In the genomic region with DNA sequence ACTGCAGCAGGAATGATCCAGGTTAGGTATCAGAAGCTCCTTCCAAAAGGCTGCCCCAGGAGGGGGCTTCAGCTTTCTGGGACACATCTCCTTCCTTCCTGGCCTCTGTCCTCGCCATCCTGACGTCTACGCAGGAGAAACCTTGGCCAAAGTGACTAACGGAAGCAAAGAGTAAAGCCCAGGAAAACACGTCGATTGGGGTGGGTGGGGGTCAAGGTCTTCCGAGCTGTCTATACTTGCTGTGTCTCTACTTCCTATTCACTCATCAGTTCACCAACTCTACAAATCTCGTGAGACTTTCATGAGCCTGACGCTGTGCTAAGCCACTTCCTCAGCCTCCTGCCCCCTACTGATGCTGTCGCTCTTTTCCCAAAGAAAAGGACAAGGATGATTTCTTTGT, we compare ENCODE assay signal across 8 cellular contexts.
DNase-seq lines count a peak whose midpoint lies in the region; ATAC-seq and TF ChIP-seq lines count a peak whose summit lies in the region.

No MANE protein-coding gene starts in this region.

- peak overlapping the region; percentile 83 for H3K4me3 ChIP-seq in CD4-positive, CD25-positive, alpha-beta regulatory T cell (ENCODE audit: low read depth, low read length)

- no peaks in the 10 kb centered on the region for H3K9me3 ChIP-seq in CD4-positive, CD25-positive, alpha-beta regulatory T cell (ENCODE audit: control insufficient read depth in 2 of 2, low read length in 2 of 2)

- POLR2A ChIA-PET in activated CD8-positive, alpha-beta T cell treated with anti-CD3 and anti-CD28 coated beads for 36 hours (lab: Charles Lee) = interaction anchor here (0.7 to 1.6 kb wide), 3 partner anchors 13 to 131 kb away, joined by 3 to 5 read pairs (median 4); no protein-coding TSS in a partner anchor

- intact Hi-C loops in activated CD8-positive, alpha-beta T cell treated with anti-CD3 and anti-CD28 coated beads for 36 hours (cut with micrococcal nuclease) = no loop called here

- H3K36me3 Mint-ChIP-seq in CD4-positive, CD25-positive, alpha-beta regulatory T cell = no peaks in the 10 kb centered on the region
- H3K36me3 Mint-ChIP-seq in activated CD8-positive, alpha-beta T cell treated with anti-CD3 and anti-CD28 coated beads for 36 hours (ENCODE audit: low read depth) = no peaks in the 10 kb centered on the region
- H3K36me3 Mint-ChIP-seq in memory B cell (no peaks in the 10 kb centered on the region), mesothelial cell of epicardium (no peaks in the 10 kb centered on the region)

- CTCF ChIA-PET in activated CD8-positive, alpha-beta T cell treated with anti-CD3 and anti-CD28 coated beads for 36 hours (lab: Charles Lee) = interaction anchor here (0.7 to 9.0 kb wide), 21 partner anchors 8 to 1096 kb away, joined by 3 to 188 read pairs (median 7); a partner anchor contains a TSS

- DNase-seq in CD4-positive, CD25-positive, alpha-beta regulatory T cell = peak in 2 of 3 donors; percentile 37 to 59
- peak; percentile 33 for DNase-seq in activated CD8-positive, alpha-beta T cell treated with anti-CD3 and anti-CD28 coated beads for 36 hours
- DNase-seq in memory B cell (ENCODE audit: low spot score in 2 of 2) (no peak), NCI-H526 treated with DMSO at 0.1 percent for 48 hours (lab: John Stamatoyannopoulos, UW) (no peak), mesothelial cell of epicardium (ENCODE audit: low spot score in 2 of 2, unreplicated experiment in 2 of 2) (no peak), substantia nigra (lab: John Stamatoyannopoulos, UW) (no peak)

- H3K27ac Mint-ChIP-seq in CD4-positive, CD25-positive, alpha-beta regulatory T cell = peak overlapping the region; percentile 9 to 88 (median 66)
- H3K27ac Mint-ChIP-seq in activated CD8-positive, alpha-beta T cell treated with anti-CD3 and anti-CD28 coated beads for 36 hours = peak overlapping the region; percentile 50
- H3K27ac Mint-ChIP-seq in memory B cell (peak overlapping the region; percentile 25), mesothelial cell of epicardium (no peak overlapping the region)

- no peaks in the 10 kb centered on the region for H3K27me3 ChIP-seq in CD4-positive, CD25-positive, alpha-beta regulatory T cell (ENCODE audit: control insufficient read depth, insufficient read depth, low read length)

- H3K27me3 Mint-ChIP-seq in CD4-positive, CD25-positive, alpha-beta regulatory T cell = no peaks in the 10 kb centered on the region
- H3K27me3 Mint-ChIP-seq in activated CD8-positive, alpha-beta T cell treated with anti-CD3 and anti-CD28 coated beads for 36 hours = no peaks in the 10 kb centered on the region
- H3K27me3 Mint-ChIP-seq in memory B cell (peaks cover 2% of the 10 kb centered on the region), mesothelial cell of epicardium (ENCODE audit: low read depth) (no peaks in the 10 kb centered on the region)

- H3K4me1 Mint-ChIP-seq in CD4-positive, CD25-positive, alpha-beta regulatory T cell = peaks cover 4 to 29% (median 14%) of the 10 kb centered on the region in 4 donors
- peaks cover 10% of the 10 kb centered on the region for H3K4me1 Mint-ChIP-seq in activated CD8-positive, alpha-beta T cell treated with anti-CD3 and anti-CD28 coated beads for 36 hours (ENCODE audit: low read depth)
- peaks cover 16% of the 10 kb centered on the region for H3K4me1 Mint-ChIP-seq in memory B cell
- H3K4me1 Mint-ChIP-seq in mesothelial cell of epicardium = peaks cover 9% of the 10 kb centered on the region

- H3K36me3 ChIP-seq in CD4-positive, CD25-positive, alpha-beta regulatory T cell (ENCODE audit: control insufficient read depth, insufficient read depth, low read length) = no peaks in the 10 kb centered on the region

- peak overlapping the region; percentile 84 to 97 (median 87) for H3K4me3 Mint-ChIP-seq in CD4-positive, CD25-positive, alpha-beta regulatory T cell
- H3K4me3 Mint-ChIP-seq in activated CD8-positive, alpha-beta T cell treated with anti-CD3 and anti-CD28 coated beads for 36 hours = peak overlapping the region; percentile 74
- peak overlapping the region; percentile 81 for H3K4me3 Mint-ChIP-seq in memory B cell
- no peak overlapping the region for H3K4me3 Mint-ChIP-seq in mesothelial cell of epicardium

- H3K4me1 ChIP-seq in CD4-positive, CD25-positive, alpha-beta regulatory T cell (ENCODE audit: control insufficient read depth, insufficient read depth, low read length, poor library complexity, severe bottlenecking) = no peaks in the 10 kb centered on the region

- peak overlapping the region; percentile 27 for H3K27ac ChIP-seq in CD4-positive, CD25-positive, alpha-beta regulatory T cell (ENCODE audit: insufficient read depth, low read length, poor library complexity, severe bottlenecking)
- no peak overlapping the region for H3K27ac ChIP-seq in substantia nigra (ENCODE audit: low read depth, low read length, poor library complexity, severe bottlenecking)

- TF ChIP-seq CTCF in activated CD8-positive, alpha-beta T cell treated with anti-CD3 and anti-CD28 coated beads for 36 hours (IDR thresholded peaks at IDR 0.05) = no peak
- TF ChIP-seq CTCF in mesothelial cell of epicardium (IDR thresholded peaks at IDR 0.05; ENCODE audit: unreplicated experiment) = no peak

- peak; percentile 61 to 70 for ATAC-seq in CD4-positive, CD25-positive, alpha-beta regulatory T cell (ENCODE audit: low read depth in 2 of 2)
- peak; percentile 68 for ATAC-seq in HG02981 (IDR thresholded peaks at IDR 0.05; ENCODE audit: unreplicated experiment)
- peak; percentile 88 for ATAC-seq in activated CD8-positive, alpha-beta T cell treated with anti-CD3 and anti-CD28 coated beads for 36 hours
- peak; percentile 73 for ATAC-seq in memory B cell (ENCODE audit: low read depth)
- ATAC-seq in HG03521 (IDR thresholded peaks at IDR 0.05; ENCODE audit: unreplicated experiment) = no peak

- peaks cover 0 to 2% (median 0%) of the 10 kb centered on the region in 7 donors for H3K9me3 Mint-ChIP-seq in CD4-positive, CD25-positive, alpha-beta regulatory T cell
- no peaks in the 10 kb centered on the region for H3K9me3 Mint-ChIP-seq in activated CD8-positive, alpha-beta T cell treated with anti-CD3 and anti-CD28 coated beads for 36 hours
- no peaks in the 10 kb centered on the region for H3K9me3 Mint-ChIP-seq in memory B cell
- H3K9me3 Mint-ChIP-seq in mesothelial cell of epicardium = no peaks in the 10 kb centered on the region

Comparison
In these comparisons a context has a peak if more than half of its experiments do, and no peak if none do; other contexts are left out.
1. DNase-seq: peak in CD4-positive, CD25-positive, alpha-beta regulatory T cell (2 of 3) and activated CD8-positive, alpha-beta T cell treated with anti-CD3 and anti-CD28 coated beads for 36 hours (single experiment); none in memory B cell (0 of 2), NCI-H526 treated with DMSO at 0.1 percent for 48 hours (single experiment), mesothelial cell of epicardium (0 of 2) and substantia nigra (0 of 49).